ENCODE assay signal across 8 cellular contexts in genomic region chr5:77210091-77211012, GRCh38. TPM values are rescaled to one million over a fixed set of nuclear protein-coding genes. Genes with fewer than 3 reads are reported as not detected.
DNase-seq lines count a peak whose midpoint lies in the region; ATAC-seq lines count a peak whose summit lies in the region.

A gene with protein sequence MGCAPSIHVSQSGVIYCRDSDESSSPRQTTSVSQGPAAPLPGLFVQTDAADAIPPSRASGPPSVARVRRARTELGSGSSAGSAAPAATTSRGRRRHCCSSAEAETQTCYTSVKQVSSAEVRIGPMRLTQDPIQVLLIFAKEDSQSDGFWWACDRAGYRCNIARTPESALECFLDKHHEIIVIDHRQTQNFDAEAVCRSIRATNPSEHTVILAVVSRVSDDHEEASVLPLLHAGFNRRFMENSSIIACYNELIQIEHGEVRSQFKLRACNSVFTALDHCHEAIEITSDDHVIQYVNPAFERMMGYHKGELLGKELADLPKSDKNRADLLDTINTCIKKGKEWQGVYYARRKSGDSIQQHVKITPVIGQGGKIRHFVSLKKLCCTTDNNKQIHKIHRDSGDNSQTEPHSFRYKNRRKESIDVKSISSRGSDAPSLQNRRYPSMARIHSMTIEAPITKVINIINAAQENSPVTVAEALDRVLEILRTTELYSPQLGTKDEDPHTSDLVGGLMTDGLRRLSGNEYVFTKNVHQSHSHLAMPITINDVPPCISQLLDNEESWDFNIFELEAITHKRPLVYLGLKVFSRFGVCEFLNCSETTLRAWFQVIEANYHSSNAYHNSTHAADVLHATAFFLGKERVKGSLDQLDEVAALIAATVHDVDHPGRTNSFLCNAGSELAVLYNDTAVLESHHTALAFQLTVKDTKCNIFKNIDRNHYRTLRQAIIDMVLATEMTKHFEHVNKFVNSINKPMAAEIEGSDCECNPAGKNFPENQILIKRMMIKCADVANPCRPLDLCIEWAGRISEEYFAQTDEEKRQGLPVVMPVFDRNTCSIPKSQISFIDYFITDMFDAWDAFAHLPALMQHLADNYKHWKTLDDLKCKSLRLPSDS (plus strand): TSS chr5:77210680. CDS start chr5:77210926, 246 bp downstream.

- no peak within 1 kb of the TSS for H3K9ac ChIP-seq in adipocyte (ENCODE audit: low read length)

- H3K4me1 ChIP-seq in adipocyte (ENCODE audit: control insufficient read depth, insufficient read depth, low read length): no peaks in the 10 kb centered on the region

- peaks cover 21% of the 10 kb centered on the region for H3K27me3 ChIP-seq in adipocyte (replicated peaks; ENCODE audit: control insufficient read depth, insufficient read depth, low read length)

- peak within 1 kb of the TSS; percentile 51 to 85 (median 65) for H3K4me3 Mint-ChIP-seq in immature natural killer cell
- peak within 1 kb of the TSS; percentile 73 for H3K4me3 Mint-ChIP-seq in stimulated activated effector memory CD8-positive, alpha-beta T cell treated with anti-CD3 and anti-CD28 coated beads, Interleukin-12 subunit alpha, Interleukin-12 subunit beta, amount 100 ng/mL, for 72 hours

- peak within 1 kb of the TSS; percentile 54 for H3K4me3 ChIP-seq in adipocyte (ENCODE audit: low read length)

- peak within 1 kb of the TSS in 1 of 6 donors; percentile 28 for H3K27ac Mint-ChIP-seq in immature natural killer cell
- no peak within 1 kb of the TSS for H3K27ac Mint-ChIP-seq in stimulated activated effector memory CD8-positive, alpha-beta T cell treated with anti-CD3 and anti-CD28 coated beads, Interleukin-12 subunit alpha, Interleukin-12 subunit beta, amount 100 ng/mL, for 72 hours

- H3K36me3 ChIP-seq in adipocyte (ENCODE audit: control insufficient read depth, insufficient read depth, low read length, severe bottlenecking): no peaks in the 10 kb centered on the region

- peak; percentile 6 for DNase-seq in activated gamma-delta T cell (lab: John Stamatoyannopoulos, UW)
- no peak for DNase-seq in activated gamma-delta T cell treated with Interleukin-2 at 50 U/mL for 16 hours
- peak; percentile 39 for DNase-seq in adipocyte (ENCODE audit: low read depth)
- no peak for DNase-seq in immature natural killer cell
- no peak for DNase-seq in stimulated activated effector memory CD8-positive, alpha-beta T cell treated with anti-CD3 and anti-CD28 coated beads, Interleukin-12 subunit alpha, Interleukin-12 subunit beta, amount 100 ng/mL, for 72 hours (ENCODE audit: low spot score in 2 of 2)
- no peak for DNase-seq in Ammon's horn (ENCODE audit: low spot score)
- DNase-seq in foreskin melanocyte: no peak

- peaks cover 12 to 39% (median 15%) of the 10 kb centered on the region in 3 donors for H3K27me3 Mint-ChIP-seq in immature natural killer cell (ENCODE audit: low read depth in 3 of 3)

- ATAC-seq in stimulated activated effector memory CD8-positive, alpha-beta T cell treated with anti-CD3 and anti-CD28 coated beads, Interleukin-12 subunit alpha, Interleukin-12 subunit beta, amount 100 ng/mL, for 72 hours: peak; percentile 20
- no peak for ATAC-seq in GM19397 (IDR thresholded peaks at IDR 0.05; ENCODE audit: unreplicated experiment)

- H3K9me3 Mint-ChIP-seq in immature natural killer cell: no peaks in the 10 kb centered on the region
- H3K9me3 Mint-ChIP-seq in stimulated activated effector memory CD8-positive, alpha-beta T cell treated with anti-CD3 and anti-CD28 coated beads, Interleukin-12 subunit alpha, Interleukin-12 subunit beta, amount 100 ng/mL, for 72 hours: no peaks in the 10 kb centered on the region

- H3K9me3 ChIP-seq in adipocyte (ENCODE audit: control insufficient read depth, low read length): no peaks in the 10 kb centered on the region

- H3K36me3 Mint-ChIP-seq in immature natural killer cell: no peaks in the 10 kb centered on the region
- no peaks in the 10 kb centered on the region for H3K36me3 Mint-ChIP-seq in stimulated activated effector memory CD8-positive, alpha-beta T cell treated with anti-CD3 and anti-CD28 coated beads, Interleukin-12 subunit alpha, Interleukin-12 subunit beta, amount 100 ng/mL, for 72 hours

- peaks cover 12 to 16% of the 10 kb centered on the region in 2 donors for H3K4me1 Mint-ChIP-seq in immature natural killer cell
- H3K4me1 Mint-ChIP-seq in stimulated activated effector memory CD8-positive, alpha-beta T cell treated with anti-CD3 and anti-CD28 coated beads, Interleukin-12 subunit alpha, Interleukin-12 subunit beta, amount 100 ng/mL, for 72 hours: peaks cover 15% of the 10 kb centered on the region

RNA-seq across cellular contexts. Expression of the gene that starts here (rescaled TPM):
- polyA plus RNA-seq in immature natural killer cell: under 1 TPM in 1 of 3 donors, not detected in 2; 0.30 TPM

Comparison
In these comparisons a context has a peak if more than half of its experiments do, and no peak if none do; other contexts are left out.
1. DNase-seq: peak in activated gamma-delta T cell (single experiment) and adipocyte (single experiment); none in activated gamma-delta T cell treated with Interleukin-2 at 50 U/mL for 16 hours (single experiment), immature natural killer cell (0 of 3), stimulated activated effector memory CD8-positive, alpha-beta T cell treated with anti-CD3 and anti-CD28 coated beads, Interleukin-12 subunit alpha, Interleukin-12 subunit beta, amount 100 ng/mL, for 72 hours (0 of 2), Ammon's horn (single experiment) and foreskin melanocyte (single experiment).